ENCODE assay signal across 1 cellular context in genomic region chr14:65412881-65413738, GRCh38.
TF ChIP-seq lines count a peak whose summit lies in the region.

No MANE protein-coding gene starts in this region.

TF ChIP-seq in HepG2, 621 proteins besides CTCF, POLR2A, EP300 and RAD21 (continued from another document and continues in another):
- TF ChIP-seq MAF1 (CRISPR knock-in tag; IDR thresholded peaks at IDR 0.05; ENCODE audit: borderline replicate concordance) (no peak), SP140L (CRISPR knock-in tag; IDR thresholded peaks at IDR 0.05; ENCODE audit: borderline replicate concordance) (no peak), U2AF2 (IDR thresholded peaks at IDR 0.05; ENCODE audit: low read depth, low read length) (no peak), KAT2B (IDR thresholded peaks at IDR 0.05; ENCODE audit: borderline replicate concordance, low read depth, low read length) (no peak), KDM5A (IDR thresholded peaks at IDR 0.05; ENCODE audit: borderline replicate concordance, low read length) (no peak), RBAK (CRISPR knock-in tag; IDR thresholded peaks at IDR 0.05) (no peak), ZZZ3 (CRISPR knock-in tag; IDR thresholded peaks at IDR 0.05; ENCODE audit: borderline replicate concordance) (no peak), JDP2 (CRISPR knock-in tag; IDR thresholded peaks at IDR 0.05; ENCODE audit: borderline replicate concordance) (no peak), NR2F1 (CRISPR knock-in tag; IDR thresholded peaks at IDR 0.05) (no peak), ZNF761 (CRISPR knock-in tag; conservative IDR thresholded peaks at IDR 0.05) (no peak), RXRB (CRISPR knock-in tag; IDR thresholded peaks at IDR 0.05; ENCODE audit: borderline replicate concordance) (no peak), MYC (CRISPR knock-in tag; IDR thresholded peaks at IDR 0.05; ENCODE audit: borderline replicate concordance) (0 out of 2 replicates have a peak, but pooled peaks have one; percentile 0), ZNF333 (CRISPR knock-in tag; IDR thresholded peaks at IDR 0.05; ENCODE audit: borderline replicate concordance) (peak; percentile 52; the same call in 1 of the 2 replicates), FOXP4 (CRISPR knock-in tag; IDR thresholded peaks at IDR 0.05) (no peak), CCDC6 (CRISPR knock-in tag; IDR thresholded peaks at IDR 0.05) (peak; percentile 47; the same call in 1 of the 2 replicates), ZNF235 (CRISPR knock-in tag; IDR thresholded peaks at IDR 0.05; ENCODE audit: borderline replicate concordance) (no peak), JARID2 (CRISPR knock-in tag; IDR thresholded peaks at IDR 0.05; ENCODE audit: insufficient replicate concordance) (no peak), SRY (CRISPR knock-in tag; IDR thresholded peaks at IDR 0.05) (0 out of 2 replicates have a peak, but pooled peaks have one; percentile 40), SRSF4 (IDR thresholded peaks at IDR 0.05; ENCODE audit: low read depth, low read length, poor library complexity, severe bottlenecking) (no peak), ZNF800 (CRISPR knock-in tag; IDR thresholded peaks at IDR 0.05) (peak; percentile 97), SKIL (CRISPR knock-in tag; IDR thresholded peaks at IDR 0.05; ENCODE audit: borderline replicate concordance) (no peak), MIER3 (CRISPR knock-in tag; IDR thresholded peaks at IDR 0.05; ENCODE audit: borderline replicate concordance) (no peak), NRL (CRISPR knock-in tag; IDR thresholded peaks at IDR 0.05; ENCODE audit: borderline replicate concordance) (no peak), HMG20A (CRISPR knock-in tag; IDR thresholded peaks at IDR 0.05; ENCODE audit: borderline replicate concordance) (no peak), ZNF136 (CRISPR knock-in tag; IDR thresholded peaks at IDR 0.05; ENCODE audit: low read depth) (no peak), KDM4B (CRISPR knock-in tag; IDR thresholded peaks at IDR 0.05) (no peak), EHMT2 (IDR thresholded peaks at IDR 0.05; ENCODE audit: borderline replicate concordance, low read depth, low read length) (no peak), ZNF563 (CRISPR knock-in tag; IDR thresholded peaks at IDR 0.05) (peak; percentile 16), ISL2 (CRISPR knock-in tag; IDR thresholded peaks at IDR 0.05) (no peak), MEF2D (CRISPR knock-in tag; IDR thresholded peaks at IDR 0.05) (no peak), ZNF766 (CRISPR knock-in tag; IDR thresholded peaks at IDR 0.05; ENCODE audit: borderline replicate concordance) (no peak), ZNF331 (CRISPR knock-in tag; IDR thresholded peaks at IDR 0.05) (no peak), CHD2 (IDR thresholded peaks at IDR 0.05; ENCODE audit: low read depth, low read length) (peak; percentile 52; the same call in 1 of the 2 replicates), ZNF160 (CRISPR knock-in tag; IDR thresholded peaks at IDR 0.05) (0 out of 2 replicates have a peak, but pooled peaks have one; percentile 51), ZNF557 (CRISPR knock-in tag; IDR thresholded peaks at IDR 0.05) (no peak), ATF7 (IDR thresholded peaks at IDR 0.05) (no peak), ATF7 (CRISPR knock-in tag; IDR thresholded peaks at IDR 0.05) (no peak), SALL1 (CRISPR knock-in tag; IDR thresholded peaks at IDR 0.05) (no peak), ZNF20 (CRISPR knock-in tag; IDR thresholded peaks at IDR 0.05) (no peak), FOXP1 (IDR thresholded peaks at IDR 0.05) (no peak), FOXP1 (CRISPR knock-in tag; IDR thresholded peaks at IDR 0.05) (no peak), FOXK1 (CRISPR knock-in tag; IDR thresholded peaks at IDR 0.05; ENCODE audit: borderline replicate concordance, low read depth) (no peak), NPAS2 (CRISPR knock-in tag; IDR thresholded peaks at IDR 0.05; ENCODE audit: borderline replicate concordance) (no peak), PRMT3 (CRISPR knock-in tag; IDR thresholded peaks at IDR 0.05; ENCODE audit: borderline replicate concordance, low read depth) (no peak), ZNF260 (CRISPR knock-in tag; IDR thresholded peaks at IDR 0.05; ENCODE audit: borderline replicate concordance, low read depth) (no peak), SAFB2 (CRISPR knock-in tag; IDR thresholded peaks at IDR 0.05; ENCODE audit: borderline replicate concordance, low read depth) (no peak; the same call in 1 of the 2 replicates), ZNF256 (CRISPR knock-in tag; conservative IDR thresholded peaks at IDR 0.05) (no peak), GZF1 (CRISPR knock-in tag; IDR thresholded peaks at IDR 0.05) (0 out of 2 replicates have a peak, but pooled peaks have one; percentile 1), ZKSCAN8 (CRISPR knock-in tag; IDR thresholded peaks at IDR 0.05; ENCODE audit: borderline replicate concordance) (no peak), ZNF275 (CRISPR knock-in tag; IDR thresholded peaks at IDR 0.05; ENCODE audit: borderline replicate concordance) (0 out of 2 replicates have a peak, but pooled peaks have one; percentile 54), AHR (CRISPR knock-in tag; IDR thresholded peaks at IDR 0.05) (no peak), RBFOX2 (IDR thresholded peaks at IDR 0.05; ENCODE audit: low read depth, low read length) (peak; percentile 69), PHF8 (CRISPR knock-in tag; IDR thresholded peaks at IDR 0.05) (peak; percentile 33; the same call in 1 of the 2 replicates), PHF20 (CRISPR knock-in tag; IDR thresholded peaks at IDR 0.05) (no peak)
- TF ChIP-seq, protein P1, sequence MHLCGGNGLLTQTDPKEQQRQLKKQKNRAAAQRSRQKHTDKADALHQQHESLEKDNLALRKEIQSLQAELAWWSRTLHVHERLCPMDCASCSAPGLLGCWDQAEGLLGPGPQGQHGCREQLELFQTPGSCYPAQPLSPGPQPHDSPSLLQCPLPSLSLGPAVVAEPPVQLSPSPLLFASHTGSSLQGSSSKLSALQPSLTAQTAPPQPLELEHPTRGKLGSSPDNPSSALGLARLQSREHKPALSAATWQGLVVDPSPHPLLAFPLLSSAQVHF (CRISPR knock-in tag; IDR thresholded peaks at IDR 0.05): 0 out of 2 replicates have a peak, but pooled peaks have one; percentile 64
- TF ChIP-seq, protein P2, sequence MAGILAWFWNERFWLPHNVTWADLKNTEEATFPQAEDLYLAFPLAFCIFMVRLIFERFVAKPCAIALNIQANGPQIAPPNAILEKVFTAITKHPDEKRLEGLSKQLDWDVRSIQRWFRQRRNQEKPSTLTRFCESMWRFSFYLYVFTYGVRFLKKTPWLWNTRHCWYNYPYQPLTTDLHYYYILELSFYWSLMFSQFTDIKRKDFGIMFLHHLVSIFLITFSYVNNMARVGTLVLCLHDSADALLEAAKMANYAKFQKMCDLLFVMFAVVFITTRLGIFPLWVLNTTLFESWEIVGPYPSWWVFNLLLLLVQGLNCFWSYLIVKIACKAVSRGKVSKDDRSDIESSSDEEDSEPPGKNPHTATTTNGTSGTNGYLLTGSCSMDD (CRISPR knock-in tag; IDR thresholded peaks at IDR 0.05): no peak
- TF ChIP-seq, protein P3, sequence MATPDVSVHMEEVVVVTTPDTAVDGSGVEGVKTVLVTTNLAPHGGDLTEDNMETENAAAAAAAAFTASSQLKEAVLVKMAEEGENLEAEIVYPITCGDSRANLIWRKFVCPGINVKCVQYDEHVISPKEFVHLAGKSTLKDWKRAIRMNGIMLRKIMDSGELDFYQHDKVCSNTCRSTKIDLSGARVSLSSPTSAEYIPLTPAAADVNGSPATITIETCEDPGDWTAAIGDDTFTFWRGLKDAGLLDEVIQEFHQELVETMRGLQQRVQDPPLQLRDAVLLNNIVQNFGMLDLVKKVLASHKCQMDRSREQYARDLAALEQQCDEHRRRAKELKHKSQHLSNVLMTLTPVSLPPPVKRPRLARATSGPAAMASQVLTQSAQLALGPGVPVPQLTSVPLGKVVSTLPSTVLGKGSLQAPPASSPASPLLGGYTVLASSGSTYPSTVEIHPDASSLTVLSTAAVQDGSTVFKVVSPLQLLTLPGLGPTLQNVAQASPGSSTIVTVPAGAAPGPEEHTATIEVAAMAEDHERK (CRISPR knock-in tag; IDR thresholded peaks at IDR 0.05; ENCODE audit: low read depth): no peak
- TF ChIP-seq, protein P4, sequence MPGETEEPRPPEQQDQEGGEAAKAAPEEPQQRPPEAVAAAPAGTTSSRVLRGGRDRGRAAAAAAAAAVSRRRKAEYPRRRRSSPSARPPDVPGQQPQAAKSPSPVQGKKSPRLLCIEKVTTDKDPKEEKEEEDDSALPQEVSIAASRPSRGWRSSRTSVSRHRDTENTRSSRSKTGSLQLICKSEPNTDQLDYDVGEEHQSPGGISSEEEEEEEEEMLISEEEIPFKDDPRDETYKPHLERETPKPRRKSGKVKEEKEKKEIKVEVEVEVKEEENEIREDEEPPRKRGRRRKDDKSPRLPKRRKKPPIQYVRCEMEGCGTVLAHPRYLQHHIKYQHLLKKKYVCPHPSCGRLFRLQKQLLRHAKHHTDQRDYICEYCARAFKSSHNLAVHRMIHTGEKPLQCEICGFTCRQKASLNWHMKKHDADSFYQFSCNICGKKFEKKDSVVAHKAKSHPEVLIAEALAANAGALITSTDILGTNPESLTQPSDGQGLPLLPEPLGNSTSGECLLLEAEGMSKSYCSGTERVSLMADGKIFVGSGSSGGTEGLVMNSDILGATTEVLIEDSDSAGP (CRISPR knock-in tag; IDR thresholded peaks at IDR 0.05; ENCODE audit: borderline replicate concordance): peak; percentile 4
- TF ChIP-seq, protein P5, sequence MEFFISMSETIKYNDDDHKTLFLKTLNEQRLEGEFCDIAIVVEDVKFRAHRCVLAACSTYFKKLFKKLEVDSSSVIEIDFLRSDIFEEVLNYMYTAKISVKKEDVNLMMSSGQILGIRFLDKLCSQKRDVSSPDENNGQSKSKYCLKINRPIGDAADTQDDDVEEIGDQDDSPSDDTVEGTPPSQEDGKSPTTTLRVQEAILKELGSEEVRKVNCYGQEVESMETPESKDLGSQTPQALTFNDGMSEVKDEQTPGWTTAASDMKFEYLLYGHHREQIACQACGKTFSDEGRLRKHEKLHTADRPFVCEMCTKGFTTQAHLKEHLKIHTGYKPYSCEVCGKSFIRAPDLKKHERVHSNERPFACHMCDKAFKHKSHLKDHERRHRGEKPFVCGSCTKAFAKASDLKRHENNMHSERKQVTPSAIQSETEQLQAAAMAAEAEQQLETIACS (CRISPR knock-in tag; IDR thresholded peaks at IDR 0.05): peak; percentile 81
- TF ChIP-seq, protein P6, sequence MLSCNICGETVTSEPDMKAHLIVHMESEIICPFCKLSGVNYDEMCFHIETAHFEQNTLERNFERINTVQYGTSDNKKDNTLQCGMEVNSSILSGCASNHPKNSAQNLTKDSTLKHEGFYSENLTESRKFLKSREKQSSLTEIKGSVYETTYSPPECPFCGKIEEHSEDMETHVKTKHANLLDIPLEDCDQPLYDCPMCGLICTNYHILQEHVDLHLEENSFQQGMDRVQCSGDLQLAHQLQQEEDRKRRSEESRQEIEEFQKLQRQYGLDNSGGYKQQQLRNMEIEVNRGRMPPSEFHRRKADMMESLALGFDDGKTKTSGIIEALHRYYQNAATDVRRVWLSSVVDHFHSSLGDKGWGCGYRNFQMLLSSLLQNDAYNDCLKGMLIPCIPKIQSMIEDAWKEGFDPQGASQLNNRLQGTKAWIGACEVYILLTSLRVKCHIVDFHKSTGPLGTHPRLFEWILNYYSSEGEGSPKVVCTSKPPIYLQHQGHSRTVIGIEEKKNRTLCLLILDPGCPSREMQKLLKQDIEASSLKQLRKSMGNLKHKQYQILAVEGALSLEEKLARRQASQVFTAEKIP (CRISPR knock-in tag; IDR thresholded peaks at IDR 0.05; ENCODE audit: borderline replicate concordance): no peak
